Comparison of ENCODE assay signal across 10 cellular contexts in genomic region chr19:13505761-13506549, GRCh38. TPM values are rescaled to one million over a fixed set of nuclear protein-coding genes. Genes with fewer than 3 reads are reported as not detected.
DNase-seq lines count a peak whose midpoint lies in the region; ATAC-seq and TF ChIP-seq lines count a peak whose summit lies in the region.
"Had no signal": no experiment of that assay in that cellular context is flagged by ENCODE, and none has a peak within 500 bp of the region (broad histone marks: within the 10 kb centered on the region; RNA-seq: fewer than 3 reads in every experiment).

Gene CACNA1A (minus strand): TSS chr19:13506479. CDS start chr19:13506224, 255 bp downstream.

- H3K79me1 ChIP-seq in mesenchymal stem cell (replicated peaks; ENCODE audit: low read length, poor library complexity, severe bottlenecking): no peaks in the 10 kb centered on the region

- H2BK15ac ChIP-seq in mesenchymal stem cell (ENCODE audit: low read depth, poor library complexity, severe bottlenecking): no peak within 1 kb of the TSS

- TF ChIP-seq EP300 in upper lobe of left lung (IDR thresholded peaks at IDR 0.05): no peak

- H2BK12ac ChIP-seq in mesenchymal stem cell (ENCODE audit: low read length in 2 of 2): no peak within 1 kb of the TSS

- peak within 1 kb of the TSS; percentile 84 for H3K9ac ChIP-seq in mesenchymal stem cell (ENCODE audit: low read length)

- H3K18ac ChIP-seq in mesenchymal stem cell (ENCODE audit: low read depth in 1 of 2, low read length in 2 of 2): no peak within 1 kb of the TSS

- peak within 1 kb of the TSS; percentile 10 for H2AFZ ChIP-seq in mesenchymal stem cell (ENCODE audit: low read depth, low read length)

- H3K27me3 ChIP-seq in brain microvascular endothelial cell (replicated peaks) (peaks cover 33% of the 10 kb centered on the region), mesenchymal stem cell (ENCODE audit: control insufficient read depth in 1 of 2, insufficient read depth in 1 of 2, low read length in 2 of 2) (peaks cover 10 to 60% of the 10 kb centered on the region in 2 experiments), upper lobe of left lung (peaks cover 0 to 21% (median 6%) of the 10 kb centered on the region in 4 donors), gastrocnemius medialis (peaks cover 20 to 47% (median 35%) of the 10 kb centered on the region in 3 donors)

- no peak for ATAC-seq in upper lobe of left lung (ENCODE audit: low FRiP score in 2 of 2)
- no peak for ATAC-seq in gastrocnemius medialis
- ATAC-seq in HG03095 (IDR thresholded peaks at IDR 0.05; ENCODE audit: unreplicated experiment): no peak

- in situ Hi-C loops in brain microvascular endothelial cell (cut with HindIII; ENCODE audit: low pct_ligation_motif_present, low sequenced_read_pairs) (no loop called here), gastrocnemius medialis (cut with MboI; ENCODE audit: low sequenced_read_pairs in 4 of 4) (no loop called here)

- no peak within 1 kb of the TSS for H3K4ac ChIP-seq in mesenchymal stem cell (ENCODE audit: low read depth in 1 of 2, low read length in 2 of 2)

- H2BK120ac ChIP-seq in mesenchymal stem cell (ENCODE audit: low read depth, low read length): no peak within 1 kb of the TSS

- 2% methylated on average over 49 of the region's 76 CpGs for WGBS in mesenchymal stem cell
- 5 to 7% methylated on average over 38 to 44 of the region's 76 CpGs for WGBS in upper lobe of left lung, 2 donors

- no peak within 1 kb of the TSS for H4K8ac ChIP-seq in mesenchymal stem cell (ENCODE audit: low read length)

- H3K27ac ChIP-seq in brain microvascular endothelial cell: no peak within 1 kb of the TSS
- no peak within 1 kb of the TSS for H3K27ac ChIP-seq in mesenchymal stem cell (ENCODE audit: low read length, poor library complexity, severe bottlenecking)
- H3K27ac ChIP-seq in upper lobe of left lung: no peak within 1 kb of the TSS
- H3K27ac ChIP-seq in gastrocnemius medialis: no peak within 1 kb of the TSS
- H3K27ac ChIP-seq: transverse colon had no signal

- peak within 1 kb of the TSS; percentile 68 for H3K4me2 ChIP-seq in mesenchymal stem cell (ENCODE audit: low read length, poor library complexity, severe bottlenecking)

- no peak within 1 kb of the TSS for H3K23ac ChIP-seq in mesenchymal stem cell (ENCODE audit: low read length in 2 of 2)

- TF ChIP-seq POLR2A in upper lobe of left lung (IDR thresholded peaks at IDR 0.05) (no peak), gastrocnemius medialis (IDR thresholded peaks at IDR 0.05) (no peak)

- H3K4me3 ChIP-seq in brain microvascular endothelial cell (ENCODE audit: low read depth, low read length): peak within 1 kb of the TSS; percentile 20
- peak within 1 kb of the TSS; percentile 42 to 92 for H3K4me3 ChIP-seq in mesenchymal stem cell (ENCODE audit: insufficient read depth in 1 of 2, low read depth in 1 of 2, low read length in 2 of 2)
- peak within 1 kb of the TSS in 3 of 4 donors; percentile 17 to 36 (median 26) for H3K4me3 ChIP-seq in upper lobe of left lung
- no peak within 1 kb of the TSS for H3K4me3 ChIP-seq in gastrocnemius medialis

- H3K14ac ChIP-seq in mesenchymal stem cell (ENCODE audit: low read length in 2 of 2): no peak within 1 kb of the TSS

- H3K4me1 ChIP-seq in mesenchymal stem cell (ENCODE audit: control insufficient read depth, insufficient read depth, low read depth, low read length) (peaks cover 6% of the 10 kb centered on the region), upper lobe of left lung (peaks cover 0 to 9% (median 8%) of the 10 kb centered on the region in 4 donors), gastrocnemius medialis (no peaks in the 10 kb centered on the region)
- H3K4me1 ChIP-seq: Caco-2 had no signal

- DNase-seq in activated T-cell treated with anti-CD3 and anti-CD28 coated beads for 48 hours (ENCODE audit: low read depth): peak; percentile 16
- no peak for DNase-seq in activated T-cell treated with anti-CD3 and anti-CD28 coated beads for 4 hours
- no peak for DNase-seq in brain microvascular endothelial cell
- DNase-seq in mesenchymal stem cell: no peak
- DNase-seq in upper lobe of left lung: peak in 1 of 2 donors; percentile 80
- no peak for DNase-seq in gastrocnemius medialis
- no peak for DNase-seq in HPDE6-E6E7 (ENCODE audit: extremely low spot score)
- DNase-seq: Caco-2, transverse colon had no signal

- TF ChIP-seq CTCF in brain microvascular endothelial cell (IDR thresholded peaks at IDR 0.05; ENCODE audit: low read depth, low read length, missing control alignments): no peak
- no peak for TF ChIP-seq CTCF in upper lobe of left lung (IDR thresholded peaks at IDR 0.05)
- no peak for TF ChIP-seq CTCF in gastrocnemius medialis (IDR thresholded peaks at IDR 0.05 in 4 of 5, conservative IDR thresholded peaks at IDR 0.05 in 1 of 5)

- no peak within 1 kb of the TSS for H2AK5ac ChIP-seq in mesenchymal stem cell (ENCODE audit: low read length, severe bottlenecking)

- H2BK5ac ChIP-seq in mesenchymal stem cell (ENCODE audit: low read depth, low read length, poor library complexity, severe bottlenecking): no peak within 1 kb of the TSS

- intact Hi-C loops in gastrocnemius medialis (cut with DNase I; ENCODE audit: low total_unique reads): no loop called here

- H3K9me3 ChIP-seq in mesenchymal stem cell (ENCODE audit: control insufficient read depth, low read length) (no peaks in the 10 kb centered on the region), upper lobe of left lung (no peaks in the 10 kb centered on the region), gastrocnemius medialis (no peaks in the 10 kb centered on the region)
- H3K9me3 ChIP-seq: Caco-2, transverse colon had no signal

- no peak within 1 kb of the TSS for H4K91ac ChIP-seq in mesenchymal stem cell (ENCODE audit: low read length)

- H3K36me3 ChIP-seq in brain microvascular endothelial cell (replicated peaks) (no peaks in the 10 kb centered on the region), mesenchymal stem cell (ENCODE audit: control insufficient read depth in 1 of 2, insufficient read depth in 2 of 2, low read depth in 1 of 2, low read length in 2 of 2) (peaks cover 0 to 13% of the 10 kb centered on the region in 2 experiments), upper lobe of left lung (no peaks in the 10 kb centered on the region), gastrocnemius medialis (no peaks in the 10 kb centered on the region)
- H3K36me3 ChIP-seq: transverse colon had no signal

RNA-seq across cellular contexts. Expression of gene CACNA1A, which starts in this region (rescaled TPM):
- polyA plus RNA-seq in mesenchymal stem cell (2013, experiment 1 of 2): 0.07 TPM
- 0.07 TPM for polyA plus RNA-seq in mesenchymal stem cell (2013, experiment 2 of 2)
- under 1 TPM in 5 of 6 donors, not detected in 1; 0.29 to 0.69 (median 0.67) TPM for total RNA-seq in upper lobe of left lung
- total RNA-seq in gastrocnemius medialis: under 1 TPM in 3 of 4 donors, not detected in 1; 0.15 to 0.51 (median 0.33) TPM
- total RNA-seq: Caco-2 had no signal

Comparison
In these comparisons a context has a peak if more than half of its experiments do, and no peak if none do; other contexts are left out.
1. H3K4me3 ChIP-seq: peak in brain microvascular endothelial cell (single experiment), mesenchymal stem cell (2 of 2) and upper lobe of left lung (3 of 4); none in gastrocnemius medialis (0 of 4).